ENCODE assay signal across 19 cellular contexts in the genomic region with DNA sequence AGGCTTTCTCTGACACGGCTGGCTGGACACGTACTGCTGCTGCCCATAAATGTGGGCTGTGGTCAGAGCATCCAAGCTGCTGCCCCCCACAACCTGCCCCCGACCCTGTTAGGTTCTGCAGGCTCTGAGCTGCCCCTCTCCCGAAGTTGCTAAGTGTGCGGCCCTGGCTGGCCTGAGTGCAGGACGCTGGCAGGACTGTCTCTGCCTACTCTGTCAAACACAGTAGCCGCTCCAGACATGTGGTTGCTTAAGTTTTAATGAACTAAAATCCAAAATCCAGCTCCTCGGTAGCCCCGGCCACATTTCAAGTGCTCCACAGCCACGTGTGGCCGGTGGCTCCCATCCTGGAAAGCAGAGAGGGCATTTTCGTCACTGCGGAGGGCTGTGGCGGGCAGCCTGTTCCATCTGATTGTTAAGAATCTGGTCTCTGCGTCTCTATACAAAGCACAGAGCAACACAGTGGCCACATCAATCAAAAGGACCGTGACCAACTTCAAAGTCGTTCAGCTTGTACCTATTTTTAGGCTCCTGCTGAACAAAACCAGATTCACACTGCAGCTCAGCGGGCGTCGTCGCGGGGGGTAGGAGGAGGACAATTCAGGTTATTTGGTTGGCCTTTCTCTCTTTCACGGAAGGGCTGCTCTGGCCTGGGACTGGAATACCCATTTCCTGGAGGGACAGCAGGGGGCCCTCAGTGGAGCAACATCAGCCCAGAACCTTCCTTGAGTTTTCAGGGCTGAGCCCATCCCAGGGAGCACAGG.
DNase-seq lines count a peak whose midpoint lies in the region; ATAC-seq, FAIRE-seq and TF ChIP-seq lines count a peak whose summit lies in the region.
"Had no signal": no experiment of that assay in that cellular context is flagged by ENCODE, and none has a peak within 500 bp of the region (broad histone marks: within the 10 kb centered on the region; RNA-seq: fewer than 3 reads in every experiment).

No MANE protein-coding gene starts in this region.

- TF ChIP-seq RAD21 in Ishikawa (IDR thresholded peaks at IDR 0.05; ENCODE audit: low read depth) (no peak), H1 (IDR thresholded peaks at IDR 0.05 in 1 of 2, conservative IDR thresholded peaks at IDR 0.05 in 1 of 2; ENCODE audit: low read depth in 2 of 2, low read length in 2 of 2) (peak in 1 of 2 experiments; percentile 7; a peak in 2 of 4 replicates)

- POLR2A ChIA-PET in H1 (lab: Charles Lee; ENCODE audit: partially characterized antibody), result interaction anchor here (1.2 kb wide), 1 partner anchor 121 kb away, joined by 3 read pairs; no protein-coding TSS in a partner anchor

- H3K27ac ChIP-seq in H1 (ENCODE audit: low read depth, low read length) (no peak overlapping the region), muscle layer of colon (ENCODE audit: low read depth, low read length) (peak overlapping the region; percentile 29), upper lobe of right lung (no peak overlapping the region)
- H3K27ac ChIP-seq: foreskin keratinocyte, uterus had no signal

- peak; percentile 6 for TF ChIP-seq CTCF in AG09309 (IDR thresholded peaks at IDR 0.05; ENCODE audit: control insufficient read depth, insufficient read depth, low read depth, low read length, missing control alignments)
- TF ChIP-seq CTCF in H1 (IDR thresholded peaks at IDR 0.05; ENCODE audit: control extremely low read depth in 1 of 3, insufficient read depth in 1 of 3, low read depth in 1 of 3, low read length in 3 of 3), result no peak
- TF ChIP-seq CTCF in upper lobe of right lung (IDR thresholded peaks at IDR 0.05), result no peak

- 65% methylated on average over 22 of the region's 23 CpGs; no CpG with 5 or more reads in 1 of the 2 experiments for WGBS in H1 (ENCODE audit: extremely low coverage in 1 of 2, insufficient coverage in 1 of 2, insufficient read length in 1 of 2, insufficient replicate concordance in 2 of 2, low coverage in 1 of 2, low lambda C conversion rate in 2 of 2, missing lambda C conversion rate in 1 of 2), 2 experiments

- H3K4me1 ChIP-seq in H1 (replicated peaks in 1 of 4; ENCODE audit: control insufficient read depth in 3 of 4, insufficient read depth in 4 of 4, low read length in 3 of 4), result peaks cover 5 to 26% (median 14%) of the 10 kb centered on the region in 4 experiments
- peaks cover 20% of the 10 kb centered on the region for H3K4me1 ChIP-seq in muscle layer of colon (ENCODE audit: insufficient read depth, low read length)
- H3K4me1 ChIP-seq in upper lobe of right lung, result no peaks in the 10 kb centered on the region
- H3K4me1 ChIP-seq: foreskin keratinocyte, uterus had no signal

- H3K9me3 ChIP-seq in H1 (ENCODE audit: insufficient read depth in 2 of 2, low read depth in 1 of 2, low read length in 1 of 2) (no peaks in the 10 kb centered on the region), muscle layer of colon (ENCODE audit: low read length) (no peaks in the 10 kb centered on the region), upper lobe of right lung (no peaks in the 10 kb centered on the region)
- H3K9me3 ChIP-seq: uterus had no signal

- no peak overlapping the region for H2AFZ ChIP-seq in H1 (ENCODE audit: low read length)

- peak overlapping the region; percentile 52 for H2BK120ac ChIP-seq in H1 (replicated peaks; ENCODE audit: low read depth, low read length)

- no peaks in the 10 kb centered on the region for H3K79me2 ChIP-seq in H1 (ENCODE audit: control insufficient read depth in 1 of 2, insufficient read depth in 2 of 2, low read length in 2 of 2)

- H4K20me1 ChIP-seq in H1 (replicated peaks in 1 of 2; ENCODE audit: control insufficient read depth in 1 of 2, insufficient read depth in 2 of 2, low read length in 2 of 2), result peaks cover 0 to 1% of the 10 kb centered on the region in 2 experiments

- peak overlapping the region in 1 of 2 experiments; percentile 26; a peak in 1 of 4 replicates for H3K4me2 ChIP-seq in H1 (ENCODE audit: insufficient read depth in 1 of 2, low read depth in 2 of 2, low read length in 2 of 2)

- no peak for DNase-seq in AG09309 (ENCODE audit: low read depth)
- peak in 1 of 2 experiments; percentile 68 for DNase-seq in H1 (ENCODE audit: low read depth in 1 of 2, low spot score in 2 of 2)
- no peak for DNase-seq in upper lobe of right lung
- DNase-seq: activated CD4-positive, alpha-beta T cell treated with anti-CD3 and anti-CD28 coated beads for 1 hour; activated CD8-positive, alpha-beta memory T cell treated with anti-CD3 and anti-CD28 coated beads, Interleukin-2, amount 50 U/mL, for 48 hours; aorta; foreskin keratinocyte; MM.1S; NCI-H524 treated with DMSO at 0.1 percent for 48 hours; OCI-M1; stimulated activated naive B cell treated with anti-CD40 and anti-IgM and Interleukin-4, amounts not matched to agents 10 μg/mL and 1 μg/mL and 100 μg/mL, for 72 hours; uterus had no signal

- no peak overlapping the region for H3K18ac ChIP-seq in H1 (ENCODE audit: extremely low read depth, low read length)

- H2BK12ac ChIP-seq in H1 (ENCODE audit: low read depth, low read length), result 0 out of 2 replicates have a peak overlapping the region, but pooled peaks have one; percentile 27

- no peaks in the 10 kb centered on the region for H3K79me1 ChIP-seq in H1 (ENCODE audit: low read depth, low read length)

- H3K27me3 ChIP-seq in H1 (replicated peaks in 1 of 4; ENCODE audit: control insufficient read depth in 3 of 4, extremely low read depth in 1 of 4, insufficient read depth in 3 of 4, low read length in 3 of 4) (no peaks in the 10 kb centered on the region), muscle layer of colon (ENCODE audit: control insufficient read depth in 1 of 2, insufficient read depth in 2 of 2, low read length in 2 of 2) (no peaks in the 10 kb centered on the region), upper lobe of right lung (no peaks in the 10 kb centered on the region)
- H3K27me3 ChIP-seq: foreskin keratinocyte, uterus had no signal

- peak overlapping the region; percentile 29 for H3K4ac ChIP-seq in H1 (replicated peaks; ENCODE audit: insufficient read length, low read depth, low read length)

- H4K8ac ChIP-seq in H1 (ENCODE audit: extremely low read depth, insufficient read depth, low read length), result no peak overlapping the region; the same call in 1 of the 2 replicates

- H3K36me3 ChIP-seq in H1 (ENCODE audit: control insufficient read depth in 2 of 4, insufficient read depth in 4 of 4, low read length in 3 of 4) (peaks cover 8 to 79% (median 24%) of the 10 kb centered on the region in 4 experiments; a peak in 6 of 8 replicates), muscle layer of colon (ENCODE audit: insufficient read depth, low read length) (peaks cover 23% of the 10 kb centered on the region), upper lobe of right lung (peaks cover 61% of the 10 kb centered on the region)
- H3K36me3 ChIP-seq: uterus had no signal

- no peak for ATAC-seq in HG03095 (IDR thresholded peaks at IDR 0.05; ENCODE audit: unreplicated experiment)
- no peak for ATAC-seq in upper lobe of right lung
- ATAC-seq in GM21825 (IDR thresholded peaks at IDR 0.05; ENCODE audit: unreplicated experiment), result no peak
- ATAC-seq in GM18517 (IDR thresholded peaks at IDR 0.05; ENCODE audit: unreplicated experiment), result no peak
- ATAC-seq: foreskin keratinocyte; HepG2; stimulated activated naive B cell treated with anti-CD40 and anti-IgM and Interleukin-4, amounts not matched to agents 10 μg/mL and 1 μg/mL and 100 μg/mL, for 72 hours had no signal

- no peak overlapping the region for H3K23ac ChIP-seq in H1 (ENCODE audit: insufficient read length)

- H3K4me3 ChIP-seq in AG09309 (ENCODE audit: control insufficient read depth, low read depth, low read length) (no peak overlapping the region), H1 (ENCODE audit: extremely low read depth in 1 of 4, insufficient read depth in 2 of 4, low read depth in 3 of 4, low read length in 4 of 4) (no peak overlapping the region), muscle layer of colon (ENCODE audit: low read depth in 1 of 2, low read length in 2 of 2) (no peak overlapping the region), upper lobe of right lung (no peak overlapping the region)
- H3K4me3 ChIP-seq: uterus had no signal

- H3K9ac ChIP-seq in H1 (replicated peaks in 1 of 4; ENCODE audit: extremely low read depth in 1 of 4, low read depth in 3 of 4, low read length in 3 of 4) (no peak overlapping the region), muscle layer of colon (ENCODE audit: low read length) (no peak overlapping the region)

- no peak for FAIRE-seq in H1 (lab: Jason Lieb, UNC)
- FAIRE-seq: colon, HepG2 had no signal

- no peak overlapping the region for H3K56ac ChIP-seq in H1 (replicated peaks; ENCODE audit: insufficient read length, low read depth, low read length)

- intact Hi-C loops in upper lobe of right lung (cut with DNase I), result no loop called here

- peak overlapping the region; percentile 75; the same call in 1 of the 2 replicates for H2BK5ac ChIP-seq in H1 (ENCODE audit: low read depth, low read length)

- H4K91ac ChIP-seq in H1 (replicated peaks; ENCODE audit: insufficient read length, low read length), result peak overlapping the region; percentile 63

- peak overlapping the region; percentile 8 for H3K14ac ChIP-seq in H1 (ENCODE audit: insufficient read length)

- no peak overlapping the region for H4K5ac ChIP-seq in H1 (ENCODE audit: insufficient read length, low read depth, low read length)

- peak overlapping the region; percentile 65; the same call in 1 of the 2 replicates for H2BK15ac ChIP-seq in H1 (ENCODE audit: low read length)

- H3K23me2 ChIP-seq in H1 (ENCODE audit: low read depth, low read length), result no peaks in the 10 kb centered on the region

- peak overlapping the region; percentile 40; the same call in 1 of the 2 replicates for H2BK20ac ChIP-seq in H1 (ENCODE audit: low read length)

- H2AK5ac ChIP-seq in H1 (ENCODE audit: low read depth, low read length), result no peak overlapping the region; the same call in 1 of the 2 replicates

- CTCF ChIA-PET in H1 (lab: Charles Lee; ENCODE audit: partially characterized antibody), result interaction anchor here (0.7 to 1.0 kb wide), 2 partner anchors 112 to 242 kb away, joined by 3 read pairs; no protein-coding TSS in a partner anchor

- TF ChIP-seq POLR2A in H1 (IDR thresholded peaks at IDR 0.05; ENCODE audit: control extremely low read depth in 1 of 2, low read depth in 2 of 2, low read length in 2 of 2), result no peak

- TF ChIP-seq EP300 in Ishikawa (IDR thresholded peaks at IDR 0.05; ENCODE audit: borderline replicate concordance) (no peak), H1 (IDR thresholded peaks at IDR 0.05; ENCODE audit: borderline replicate concordance in 1 of 2, low read depth in 2 of 2, low read length in 2 of 2) (0 out of 3 replicates have a peak, but pooled peaks of 1 of the 2 experiments have one; percentile 21)

TF ChIP-seq in Ishikawa, 13 proteins besides CTCF, POLR2A, EP300 and RAD21:
- 0 out of 2 replicates have a peak, but pooled peaks have one; percentile 17 for TF ChIP-seq TEAD4 (IDR thresholded peaks at IDR 0.05)
- no peak for TF ChIP-seq TAF1 (IDR thresholded peaks at IDR 0.05; ENCODE audit: low read depth)
TF ChIP-seq in Ishikawa: peak in this region for 1.

TF ChIP-seq in H1, 55 proteins besides CTCF, POLR2A, EP300 and RAD21 (continues in another document):
- TF ChIP-seq HDAC2 (IDR thresholded peaks at IDR 0.05; ENCODE audit: borderline replicate concordance in 1 of 2, low read depth in 2 of 2, low read length in 2 of 2) (0 out of 4 replicates have a peak, but pooled peaks of 1 of the 2 experiments have one; percentile 77), TEAD4 (IDR thresholded peaks at IDR 0.05; ENCODE audit: low read depth, low read length) (0 out of 2 replicates have a peak, but pooled peaks have one; percentile 27)
